ENCODE assay signal across 2 cellular contexts in genomic region chr16:56370836-56371235, GRCh38.
TF ChIP-seq lines count a peak whose summit lies in the region.

No MANE protein-coding gene starts in this region.

TF ChIP-seq in SK-N-SH treated with all-trans-retinoic acid at 6 μM for 48 hours, 23 proteins besides CTCF, POLR2A, EP300 and RAD21 (continued from another document):
- TF ChIP-seq, protein P1, sequence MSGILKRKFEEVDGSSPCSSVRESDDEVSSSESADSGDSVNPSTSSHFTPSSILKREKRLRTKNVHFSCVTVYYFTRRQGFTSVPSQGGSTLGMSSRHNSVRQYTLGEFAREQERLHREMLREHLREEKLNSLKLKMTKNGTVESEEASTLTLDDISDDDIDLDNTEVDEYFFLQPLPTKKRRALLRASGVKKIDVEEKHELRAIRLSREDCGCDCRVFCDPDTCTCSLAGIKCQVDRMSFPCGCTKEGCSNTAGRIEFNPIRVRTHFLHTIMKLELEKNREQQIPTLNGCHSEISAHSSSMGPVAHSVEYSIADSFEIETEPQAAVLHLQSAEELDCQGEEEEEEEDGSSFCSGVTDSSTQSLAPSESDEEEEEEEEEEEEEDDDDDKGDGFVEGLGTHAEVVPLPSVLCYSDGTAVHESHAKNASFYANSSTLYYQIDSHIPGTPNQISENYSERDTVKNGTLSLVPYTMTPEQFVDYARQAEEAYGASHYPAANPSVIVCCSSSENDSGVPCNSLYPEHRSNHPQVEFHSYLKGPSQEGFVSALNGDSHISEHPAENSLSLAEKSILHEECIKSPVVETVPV (CRISPR knock-in tag; IDR thresholded peaks at IDR 0.05): no peak
- no peak for TF ChIP-seq PPARA (CRISPR knock-in tag; IDR thresholded peaks at IDR 0.05; ENCODE audit: borderline replicate concordance)
- TF ChIP-seq OSR1 (CRISPR knock-in tag; IDR thresholded peaks at IDR 0.05): no peak
- TF ChIP-seq TCF4 (CRISPR knock-in tag; IDR thresholded peaks at IDR 0.05; ENCODE audit: borderline replicate concordance): no peak
- TF ChIP-seq ZNF565 (CRISPR knock-in tag; conservative IDR thresholded peaks at IDR 0.05; ENCODE audit: low read depth): no peak
- TF ChIP-seq RARB (CRISPR knock-in tag; IDR thresholded peaks at IDR 0.05): no peak
- no peak for TF ChIP-seq ZFP30 (CRISPR knock-in tag; IDR thresholded peaks at IDR 0.05)
- no peak for TF ChIP-seq PATZ1 (CRISPR knock-in tag; IDR thresholded peaks at IDR 0.05; ENCODE audit: borderline replicate concordance)
- TF ChIP-seq ARNTL (CRISPR knock-in tag; IDR thresholded peaks at IDR 0.05; ENCODE audit: borderline replicate concordance, low read depth): no peak
- TF ChIP-seq ESRRG (CRISPR knock-in tag; IDR thresholded peaks at IDR 0.05): no peak
- TF ChIP-seq ISL1 (CRISPR knock-in tag; IDR thresholded peaks at IDR 0.05): no peak
- TF ChIP-seq, protein P2, sequence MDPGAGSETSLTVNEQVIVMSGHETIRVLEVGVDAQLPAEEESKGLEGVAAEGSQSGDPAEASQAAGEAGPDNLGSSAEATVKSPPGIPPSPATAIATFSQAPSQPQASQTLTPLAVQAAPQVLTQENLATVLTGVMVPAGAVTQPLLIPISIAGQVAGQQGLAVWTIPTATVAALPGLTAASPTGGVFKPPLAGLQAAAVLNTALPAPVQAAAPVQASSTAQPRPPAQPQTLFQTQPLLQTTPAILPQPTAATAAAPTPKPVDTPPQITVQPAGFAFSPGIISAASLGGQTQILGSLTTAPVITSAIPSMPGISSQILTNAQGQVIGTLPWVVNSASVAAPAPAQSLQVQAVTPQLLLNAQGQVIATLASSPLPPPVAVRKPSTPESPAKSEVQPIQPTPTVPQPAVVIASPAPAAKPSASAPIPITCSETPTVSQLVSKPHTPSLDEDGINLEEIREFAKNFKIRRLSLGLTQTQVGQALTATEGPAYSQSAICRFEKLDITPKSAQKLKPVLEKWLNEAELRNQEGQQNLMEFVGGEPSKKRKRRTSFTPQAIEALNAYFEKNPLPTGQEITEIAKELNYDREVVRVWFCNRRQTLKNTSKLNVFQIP (CRISPR knock-in tag; IDR thresholded peaks at IDR 0.05; ENCODE audit: borderline replicate concordance, low read depth): no peak
- TF ChIP-seq GLIS3 (CRISPR knock-in tag; IDR thresholded peaks at IDR 0.05): no peak

TF ChIP-seq in SK-N-SH, 30 proteins besides CTCF, POLR2A, EP300 and RAD21 (continued from another document):
- TF ChIP-seq, protein P3, sequence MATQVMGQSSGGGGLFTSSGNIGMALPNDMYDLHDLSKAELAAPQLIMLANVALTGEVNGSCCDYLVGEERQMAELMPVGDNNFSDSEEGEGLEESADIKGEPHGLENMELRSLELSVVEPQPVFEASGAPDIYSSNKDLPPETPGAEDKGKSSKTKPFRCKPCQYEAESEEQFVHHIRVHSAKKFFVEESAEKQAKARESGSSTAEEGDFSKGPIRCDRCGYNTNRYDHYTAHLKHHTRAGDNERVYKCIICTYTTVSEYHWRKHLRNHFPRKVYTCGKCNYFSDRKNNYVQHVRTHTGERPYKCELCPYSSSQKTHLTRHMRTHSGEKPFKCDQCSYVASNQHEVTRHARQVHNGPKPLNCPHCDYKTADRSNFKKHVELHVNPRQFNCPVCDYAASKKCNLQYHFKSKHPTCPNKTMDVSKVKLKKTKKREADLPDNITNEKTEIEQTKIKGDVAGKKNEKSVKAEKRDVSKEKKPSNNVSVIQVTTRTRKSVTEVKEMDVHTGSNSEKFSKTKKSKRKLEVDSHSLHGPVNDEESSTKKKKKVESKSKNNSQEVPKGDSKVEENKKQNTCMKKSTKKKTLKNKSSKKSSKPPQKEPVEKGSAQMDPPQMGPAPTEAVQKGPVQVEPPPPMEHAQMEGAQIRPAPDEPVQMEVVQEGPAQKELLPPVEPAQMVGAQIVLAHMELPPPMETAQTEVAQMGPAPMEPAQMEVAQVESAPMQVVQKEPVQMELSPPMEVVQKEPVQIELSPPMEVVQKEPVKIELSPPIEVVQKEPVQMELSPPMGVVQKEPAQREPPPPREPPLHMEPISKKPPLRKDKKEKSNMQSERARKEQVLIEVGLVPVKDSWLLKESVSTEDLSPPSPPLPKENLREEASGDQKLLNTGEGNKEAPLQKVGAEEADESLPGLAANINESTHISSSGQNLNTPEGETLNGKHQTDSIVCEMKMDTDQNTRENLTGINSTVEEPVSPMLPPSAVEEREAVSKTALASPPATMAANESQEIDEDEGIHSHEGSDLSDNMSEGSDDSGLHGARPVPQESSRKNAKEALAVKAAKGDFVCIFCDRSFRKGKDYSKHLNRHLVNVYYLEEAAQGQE (IDR thresholded peaks at IDR 0.05; ENCODE audit: low read depth, low read length): no peak
- TF ChIP-seq PBX3 (IDR thresholded peaks at IDR 0.05): no peak
- TF ChIP-seq POLR2AphosphoS5 (IDR thresholded peaks at IDR 0.05; ENCODE audit: low read depth, low read length): no peak
TF ChIP-seq in SK-N-SH: peak in this region for 0.
